In genomic region chr14:100363053-100363452, GRCh38 we compare ENCODE assay signal across 14 cellular contexts. TPM values are rescaled to one million over a fixed set of nuclear protein-coding genes. Genes with fewer than 3 reads are reported as not detected.
DNase-seq lines count a peak whose midpoint lies in the region; ATAC-seq and TF ChIP-seq lines count a peak whose summit lies in the region.
"Had no signal": no experiment of that assay in that cellular context is flagged by ENCODE, and none has a peak within 500 bp of the region (broad histone marks: within the 10 kb centered on the region; RNA-seq: fewer than 3 reads in every experiment).

No MANE protein-coding gene starts in this region.

- H3K36me3 ChIP-seq in WERI-Rb-1 (peaks cover 37% of the 10 kb centered on the region), psoas muscle (ENCODE audit: insufficient read depth in 1 of 2, low read depth in 1 of 2) (peaks cover 6 to 96% of the 10 kb centered on the region in 2 donors)

- DNase-seq in NCI-H1105 treated with DMSO at 0.1 percent for 48 hours (lab: John Stamatoyannopoulos, UW) (peak; percentile 14), NCI-H1105 (lab: John Stamatoyannopoulos, UW) (no peak), NCI-H146 treated with DMSO at 0.1 percent for 48 hours (lab: John Stamatoyannopoulos, UW; ENCODE audit: unreplicated experiment) (peak; percentile 64), WERI-Rb-1 (no peak), psoas muscle (no peak), HT-29 (ENCODE audit: low spot score) (no peak)
- DNase-seq: 8988T; BE2C; CD4-positive, alpha-beta T cell; H9; NCI-H1694 had no signal

- H3K27me3 ChIP-seq in WERI-Rb-1 (ENCODE audit: insufficient read depth, low read depth, severe bottlenecking) (no peaks in the 10 kb centered on the region), psoas muscle (ENCODE audit: insufficient read depth in 3 of 3, low read length in 2 of 3) (no peaks in the 10 kb centered on the region)
- H3K27me3 ChIP-seq: BE2C had no signal

- no peak for TF ChIP-seq CTCF in WERI-Rb-1 (IDR thresholded peaks at IDR 0.05; ENCODE audit: low read depth, low read length)
- no peak for TF ChIP-seq CTCF in psoas muscle (IDR thresholded peaks at IDR 0.05)

- intact Hi-C loops in psoas muscle (cut with DNase I), result no loop called here

- H3K4me1 ChIP-seq in psoas muscle, result peaks cover 5% of the 10 kb centered on the region

- ATAC-seq in psoas muscle, result no peak
- ATAC-seq in HG03354 (IDR thresholded peaks at IDR 0.05; ENCODE audit: poor library complexity, severe bottlenecking, unreplicated experiment), result no peak
- ATAC-seq in HG02571 (IDR thresholded peaks at IDR 0.05; ENCODE audit: unreplicated experiment), result no peak

- H3K4me3 ChIP-seq in WERI-Rb-1 (ENCODE audit: low read depth, low read length) (no peak overlapping the region), psoas muscle (no peak overlapping the region)

- peak overlapping the region; percentile 54 for H3K27ac ChIP-seq in WERI-Rb-1
- H3K27ac ChIP-seq in psoas muscle, result peak overlapping the region; percentile 36
- H3K27ac ChIP-seq: HL-60 had no signal

- H3K9me3 ChIP-seq in WERI-Rb-1 (ENCODE audit: severe bottlenecking) (peaks cover 3% of the 10 kb centered on the region), psoas muscle (no peaks in the 10 kb centered on the region)
- H3K9me3 ChIP-seq: BE2C had no signal

- WGBS in psoas muscle, 3 donors, result 88 to 93% (median 93%) methylated on average over 2 of the region's 2 CpGs

RNA-seq across cellular contexts. Expression of gene WDR25, which starts 13.2 kb away (rescaled TPM):
- 1 to 10 TPM; 6.0 to 9.3 (median 7.3) TPM for total RNA-seq in psoas muscle
- 10 to 100 TPM in 1 of 3 donors, 1 to 10 TPM in 2; 6.7 to 11.7 (median 9.3) TPM for polyA plus RNA-seq in psoas muscle
- total RNA-seq in HT-29 (2014; rRNA removed; shearing (Covaris generic)), result 7.3 and 11.4 TPM in 2 replicates

RNA-seq across cellular contexts. Expression of gene SLC25A47, which starts 39.9 kb away (rescaled TPM):
- total RNA-seq in psoas muscle, result under 1 TPM in 1 of 4 donors, not detected in 3; 0.12 TPM
- under 1 TPM in 1 of 3 donors, not detected in 2; 0.03 TPM for polyA plus RNA-seq in psoas muscle
- 0.18 and 0.37 TPM in 2 replicates for total RNA-seq in HT-29 (2014; rRNA removed; shearing (Covaris generic))
- total RNA-seq: CD4-positive, alpha-beta T cell had no signal

RNA-seq across cellular contexts. Expression of gene SLC25A29, which starts 56.8 kb away (rescaled TPM):
- 10 to 100 TPM in 1 of 4 donors, 1 to 10 TPM in 3; 5.0 to 14.8 (median 7.5) TPM for total RNA-seq in psoas muscle
- 1 to 10 TPM; 4.5 to 7.2 (median 6.7) TPM for polyA plus RNA-seq in psoas muscle
- 57.4 and 63.3 TPM in 2 replicates for total RNA-seq in HT-29 (2014; rRNA removed; shearing (Covaris generic))

Comparison
In these comparisons a context has a peak if more than half of its experiments do, and no peak if none do; other contexts are left out.
1. DNase-seq: peak in NCI-H1105 treated with DMSO at 0.1 percent for 48 hours (single experiment) and NCI-H146 treated with DMSO at 0.1 percent for 48 hours (single experiment); none in NCI-H1105 (single experiment), WERI-Rb-1 (single experiment), psoas muscle (0 of 2) and HT-29 (single experiment).